In the genomic region with DNA sequence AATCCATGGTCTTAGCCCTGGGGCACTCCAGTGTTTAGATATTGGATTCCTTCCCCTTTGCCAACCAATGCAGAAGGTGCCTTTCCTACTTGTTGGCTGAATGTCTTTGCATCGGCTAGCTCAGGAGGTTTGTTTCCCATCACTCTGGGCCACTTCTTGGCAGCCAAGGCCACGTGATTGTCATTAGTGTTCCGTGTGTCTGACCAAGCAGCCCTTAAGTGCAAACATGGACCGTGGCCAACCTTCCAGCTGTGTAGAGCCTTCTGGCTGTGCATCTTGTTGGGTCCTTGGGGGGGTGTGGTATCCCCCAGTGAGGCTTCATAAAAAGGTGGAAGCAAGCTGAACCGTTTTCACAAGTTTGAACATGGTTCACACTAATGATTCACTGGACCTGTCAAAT, we compare ENCODE assay signal across 17 cellular contexts.
A peak's percentile ranks its signal among the peaks of the same experiment; 100 is the strongest.
DNase-seq lines count a peak whose midpoint lies in the region; ATAC-seq and TF ChIP-seq lines count a peak whose summit lies in the region.
"Had no signal": no experiment of that assay in that cellular context is flagged by ENCODE, and none has a peak within 500 bp of the region (broad histone marks: within the 10 kb centered on the region; RNA-seq: fewer than 3 reads in every experiment).

No MANE protein-coding gene starts in this region.

- no peak for TF ChIP-seq CTCF in tibial nerve (IDR thresholded peaks at IDR 0.05)

- no peaks in the 10 kb centered on the region for H3K36me3 ChIP-seq in tibial nerve
- H3K36me3 ChIP-seq: neural progenitor cell had no signal

- H3K27me3 ChIP-seq in tibial nerve = no peaks in the 10 kb centered on the region
- H3K27me3 ChIP-seq: neural progenitor cell had no signal

- no peak for TF ChIP-seq POLR2A in tibial nerve (IDR thresholded peaks at IDR 0.05)

- 44 to 57% methylated on average over 5 of the region's 5 CpGs for WGBS in tibial nerve, 2 donors

- no peaks in the 10 kb centered on the region for H3K9me3 ChIP-seq in tibial nerve
- H3K9me3 ChIP-seq: A549, Caco-2 had no signal

- DNase-seq in NCI-H345 (lab: John Stamatoyannopoulos, UW) = peak; percentile 14
- no peak for DNase-seq in NCI-H345 treated with DMSO at 0.1 percent for 48 hours (lab: John Stamatoyannopoulos, UW; ENCODE audit: unreplicated experiment)
- peak; percentile 56 for DNase-seq in RPMI8226
- peak; percentile 22 for DNase-seq in islet precursor cell
- peak; percentile 24 to 47 for DNase-seq in tibial nerve (ENCODE audit: low spot score in 2 of 2)
- DNase-seq in middle frontal gyrus (ENCODE audit: extremely low spot score, low spot score) = no peak
- DNase-seq: activated CD4-positive, alpha-beta memory T cell treated with anti-CD3 and anti-CD28 coated beads for 36 hours; activated effector memory CD4-positive, alpha-beta T cell treated with Interleukin-2 at 50 U/mL for 16 hours; Caco-2; T-helper 9 cell; trophoblast cell had no signal

- peaks cover 0 to 15% (median 0%) of the 10 kb centered on the region in 4 donors for H3K4me1 ChIP-seq in tibial nerve
- H3K4me1 ChIP-seq: A549, Caco-2, neural progenitor cell had no signal

- no peak for ATAC-seq in GM19455 (IDR thresholded peaks at IDR 0.05; ENCODE audit: unreplicated experiment)
- ATAC-seq in GM19397 (IDR thresholded peaks at IDR 0.05; ENCODE audit: unreplicated experiment) = no peak
- ATAC-seq: A549, left lobe of liver had no signal

- no peak for TF ChIP-seq EP300 in tibial nerve (IDR thresholded peaks at IDR 0.05)

- H3K27ac ChIP-seq in tibial nerve = no peak overlapping the region
- H3K27ac ChIP-seq: A549, neural progenitor cell had no signal

- no peak overlapping the region for H3K4me3 ChIP-seq in tibial nerve
- H3K4me3 ChIP-seq: A549, neural progenitor cell, smooth muscle cell had no signal

Comparison
In these comparisons a context has a peak if more than half of its experiments do, and no peak if none do; other contexts are left out.
1. DNase-seq: peak in NCI-H345 (single experiment), RPMI8226 (single experiment), islet precursor cell (single experiment) and tibial nerve (2 of 2); none in NCI-H345 treated with DMSO at 0.1 percent for 48 hours (single experiment) and middle frontal gyrus (single experiment).